In the genomic region with DNA sequence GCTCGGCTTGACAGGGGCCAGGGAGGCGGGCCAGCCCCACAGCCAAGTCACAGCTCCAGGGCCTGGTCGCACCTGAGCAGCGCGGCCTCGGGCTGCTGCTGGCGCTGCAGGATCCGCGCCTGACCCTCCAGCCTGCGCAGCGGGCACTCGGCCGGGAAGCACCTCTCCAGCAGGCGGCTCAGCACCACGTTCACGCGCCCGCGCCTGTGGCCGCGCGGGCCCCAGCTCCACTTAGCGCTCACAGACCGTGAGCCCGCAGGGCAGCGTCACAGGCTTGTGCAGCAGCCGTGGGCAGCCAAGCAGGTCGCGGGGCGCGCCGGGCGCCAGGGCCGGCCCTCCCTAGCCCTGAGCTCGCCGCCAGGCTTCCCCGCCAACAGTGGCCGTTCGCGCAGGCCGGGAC, we compare ENCODE assay signal across 7 cellular contexts.
DNase-seq lines count a peak whose midpoint lies in the region; ATAC-seq and TF ChIP-seq lines count a peak whose summit lies in the region.
"Not testable (repeated sequence)": the region's sequence is repeated elsewhere in the genome, so short reads cannot be mapped to it uniquely, and the experiment has no call there.

No MANE protein-coding gene starts in this region.

- H3K9me3 Mint-ChIP-seq in activated CD4-positive, alpha-beta T cell treated with anti-CD3 and anti-CD28 coated beads for 36 hours (ENCODE audit: low read depth) = not testable (repeated sequence)

- not testable (repeated sequence) for H3F3A ChIP-seq in PC-3 (ENCODE audit: low read length, unreplicated experiment)

- H3K9ac ChIP-seq in PC-3 (ENCODE audit: low read length) = not testable (repeated sequence)

- POLR2A ChIA-PET in PC-3 (lab: Charles Lee; ENCODE audit: unreplicated experiment); activated CD4-positive, alpha-beta T cell treated with anti-CD3 and anti-CD28 coated beads for 36 hours (lab: Charles Lee): not testable (repeated sequence)

- H3K9me3 ChIP-seq in PC-3 (ENCODE audit: low read length); body of pancreas; lower lobe of right lung; psoas muscle: not testable (repeated sequence)

- H4K20me1 ChIP-seq in PC-3 (ENCODE audit: low read length) = not testable (repeated sequence)

- H3K4me3 ChIP-seq in PC-3 (ENCODE audit: low read length); body of pancreas; lower lobe of right lung; psoas muscle: not testable (repeated sequence)

- not testable (repeated sequence) for H3K27me3 ChIP-seq in PC-3 (ENCODE audit: low read length); body of pancreas; lower lobe of right lung (ENCODE audit: low read depth); psoas muscle (ENCODE audit: insufficient read depth in 3 of 3, low read length in 2 of 3)

- H3K9me2 ChIP-seq in PC-3 (replicated peaks; ENCODE audit: low read length) = not testable (repeated sequence)

- not testable (repeated sequence) for BruUV-seq in PC-3 (replicated peaks; lab: Mats Ljungman, UMichigan)

- H3K36me3 Mint-ChIP-seq in activated CD4-positive, alpha-beta T cell treated with anti-CD3 and anti-CD28 coated beads for 36 hours (ENCODE audit: low read depth) = not testable (repeated sequence)

- peak; percentile 91 for ATAC-seq in PC-3
- ATAC-seq in activated CD4-positive, alpha-beta T cell treated with anti-CD3 and anti-CD28 coated beads for 36 hours = peak; percentile 19
- ATAC-seq in body of pancreas = peak; percentile 76
- ATAC-seq in Right ventricle myocardium superior (ENCODE audit: poor library complexity) = peak; percentile 81
- ATAC-seq in left lobe of liver = peak; percentile 81
- peak; percentile 46 to 71 for ATAC-seq in lower lobe of right lung
- ATAC-seq in psoas muscle = peak; percentile 61 to 89 (median 78)

- not testable (repeated sequence) for H2AFZ ChIP-seq in PC-3 (ENCODE audit: low read length)

- H3K27ac ChIP-seq in PC-3 (ENCODE audit: low read length); body of pancreas; lower lobe of right lung; psoas muscle: not testable (repeated sequence)

- CTCF ChIA-PET in PC-3 (lab: Charles Lee); activated CD4-positive, alpha-beta T cell treated with anti-CD3 and anti-CD28 coated beads for 36 hours (lab: Charles Lee): not testable (repeated sequence)

- not testable (repeated sequence) for H3K4me2 ChIP-seq in PC-3 (ENCODE audit: low read length)

- H3K4me1 ChIP-seq in PC-3 (ENCODE audit: insufficient read depth, low read length); body of pancreas; lower lobe of right lung; psoas muscle: not testable (repeated sequence)

- H3K4me1 Mint-ChIP-seq in activated CD4-positive, alpha-beta T cell treated with anti-CD3 and anti-CD28 coated beads for 36 hours = not testable (repeated sequence)

- not testable (repeated sequence) for H3K79me2 ChIP-seq in PC-3 (ENCODE audit: low read length)

- not testable (repeated sequence) for H3K4me3 Mint-ChIP-seq in activated CD4-positive, alpha-beta T cell treated with anti-CD3 and anti-CD28 coated beads for 36 hours

- H3K36me3 ChIP-seq in PC-3 (ENCODE audit: low read depth, low read length); body of pancreas (replicated peaks in 1 of 2; ENCODE audit: insufficient read depth in 1 of 2, low read depth in 2 of 2); lower lobe of right lung; psoas muscle (ENCODE audit: insufficient read depth in 1 of 2, low read depth in 1 of 2): not testable (repeated sequence)

- not testable (repeated sequence) for H3K27me3 Mint-ChIP-seq in activated CD4-positive, alpha-beta T cell treated with anti-CD3 and anti-CD28 coated beads for 36 hours

- H3K27ac Mint-ChIP-seq in activated CD4-positive, alpha-beta T cell treated with anti-CD3 and anti-CD28 coated beads for 36 hours = not testable (repeated sequence)

- intact Hi-C loops in PC-3 (cut with micrococcal nuclease); activated CD4-positive, alpha-beta T cell treated with anti-CD3 and anti-CD28 coated beads for 36 hours (cut with DNase I, micrococcal nuclease); body of pancreas (cut with DNase I); Right ventricle myocardium superior (cut with DNase I); lower lobe of right lung (cut with DNase I); psoas muscle (cut with DNase I): not testable (repeated sequence)

- TF ChIP-seq POLR2A in body of pancreas (IDR thresholded peaks at IDR 0.05) = not testable (repeated sequence)

- not testable (repeated sequence) for TF ChIP-seq CTCF in PC-3 (conservative IDR thresholded peaks at IDR 0.05; ENCODE audit: low read depth, low read length); body of pancreas (IDR thresholded peaks at IDR 0.05); lower lobe of right lung (IDR thresholded peaks at IDR 0.05); psoas muscle (IDR thresholded peaks at IDR 0.05)

- DNase-seq in PC-3; activated CD4-positive, alpha-beta T cell treated with anti-CD3 and anti-CD28 coated beads for 36 hours; body of pancreas; Right ventricle myocardium superior; left lobe of liver (ENCODE audit: low spot score); lower lobe of right lung; psoas muscle: not testable (repeated sequence)

- WGBS in body of pancreas, 2 donors = no CpG with 5 or more reads among the region's 41 CpGs
- no CpG with 5 or more reads among the region's 41 CpGs for WGBS in psoas muscle, 3 donors

Comparison
In these comparisons a context has a peak if more than half of its experiments do, and no peak if none do; other contexts are left out.
1. ATAC-seq: peak in every context shown above with its lines; median percentile 91 in PC-3; 81 in Right ventricle myocardium superior; 81 in left lobe of liver; 78 in psoas muscle; 76 in body of pancreas; 58 in lower lobe of right lung; 19 in activated CD4-positive, alpha-beta T cell treated with anti-CD3 and anti-CD28 coated beads for 36 hours.